8 cellular contexts compared by ENCODE assay signal in the genomic region with DNA sequence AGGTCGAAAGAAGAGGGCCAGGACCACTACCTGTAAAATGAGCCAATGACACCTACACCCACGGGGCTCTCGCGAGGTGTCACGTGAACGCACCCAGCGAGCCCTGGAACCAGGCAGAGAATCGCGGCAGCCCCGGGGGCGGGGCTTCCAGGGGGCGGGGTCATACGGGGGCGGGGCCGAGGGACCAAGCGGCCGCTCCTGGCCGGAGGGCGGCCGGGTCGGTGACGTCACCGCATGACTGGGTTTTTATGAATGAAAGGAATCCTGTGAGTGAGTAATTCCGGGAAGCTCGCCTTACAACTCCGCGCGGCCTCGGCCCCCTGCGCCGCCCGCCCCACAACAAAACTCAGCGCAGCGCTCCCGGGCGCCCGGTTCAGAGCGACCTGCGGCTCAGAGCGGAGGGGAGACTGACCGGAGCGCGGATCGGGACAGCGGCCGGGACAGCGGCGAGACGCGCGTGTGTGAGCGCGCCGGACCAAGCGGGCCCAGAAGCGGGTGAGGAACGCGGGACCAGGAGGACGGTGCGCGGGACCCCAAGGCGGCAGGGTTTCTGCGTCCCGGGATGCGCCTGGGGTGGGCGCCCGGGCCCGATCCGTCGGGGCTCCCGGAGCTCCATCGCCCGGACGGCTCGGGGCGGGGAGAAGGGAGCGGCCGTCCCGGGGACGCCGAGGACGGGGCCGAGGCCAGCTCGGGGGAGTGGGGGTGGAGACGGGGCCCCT. TPM values are rescaled to one million over a fixed set of nuclear protein-coding genes. Genes with fewer than 3 reads are reported as not detected.
DNase-seq lines count a peak whose midpoint lies in the region; ATAC-seq and TF ChIP-seq lines count a peak whose summit lies in the region.

A gene (plus strand): TSS at position 277 of the 719 bp plus-strand sequence. CDS start 11,860 bp downstream, outside the sequence.

- DNase-seq in AG04449 (ENCODE audit: low read depth, low spot score) (peak; percentile 73), NCI-H524 (lab: John Stamatoyannopoulos, UW) (peak; percentile 90 to 93), colonic mucosa (peak; percentile 98)
- DNase-seq in activated CD4-positive, alpha-beta T cell treated with anti-CD3 and anti-CD28 coated beads, Interleukin-2, amount 10 ng/mL, durations not matched to agents 24 days and 14 days, result peak; percentile 95
- peak; percentile 67 to 76 for DNase-seq in stimulated activated CD4-positive, alpha-beta T cell treated with anti-CD3 and anti-CD28 coated beads, Interleukin-1b, Interleukin-23, amount 100 ng/mL, for 1 hour (ENCODE audit: low read depth in 2 of 2)

- H3K36me3 ChIP-seq in colonic mucosa, result no peaks in the 10 kb centered on the region

- H3K4me1 Mint-ChIP-seq in activated CD4-positive, alpha-beta T cell treated with anti-CD3 and anti-CD28 coated beads, Interleukin-2, amount 10 ng/mL, durations not matched to agents 24 days and 14 days, result peaks cover 30% of the 10 kb centered on the region

- H3K27ac Mint-ChIP-seq in activated CD4-positive, alpha-beta T cell treated with anti-CD3 and anti-CD28 coated beads, Interleukin-2, amount 10 ng/mL, durations not matched to agents 24 days and 14 days, result peak within 1 kb of the TSS; percentile 91

- H3K36me3 Mint-ChIP-seq in activated CD4-positive, alpha-beta T cell treated with anti-CD3 and anti-CD28 coated beads, Interleukin-2, amount 10 ng/mL, durations not matched to agents 24 days and 14 days (ENCODE audit: low read depth), result peaks cover 1% of the 10 kb centered on the region

- ATAC-seq in GM18868 (IDR thresholded peaks at IDR 0.05; ENCODE audit: unreplicated experiment) (peak; percentile 61), HG03196 (IDR thresholded peaks at IDR 0.05; ENCODE audit: unreplicated experiment) (peak; percentile 53)

- POLR2A ChIA-PET in AG04449 (lab: Yijun Ruan, JAX), result interaction anchor here (0.6 to 1.4 kb wide), 13 partner anchors 11 to 197 kb away, joined by 3 to 13 read pairs (median 4); a partner anchor contains a TSS

- no peaks in the 10 kb centered on the region for H3K4me1 ChIP-seq in colonic mucosa

- CTCF ChIA-PET in AG04449 (lab: Yijun Ruan, JAX), result interaction anchor here (0.9 to 2.1 kb wide), 5 partner anchors 9 to 100 kb away, joined by 3 to 8 read pairs (median 3); no protein-coding TSS in a partner anchor

- H3K4me3 Mint-ChIP-seq in activated CD4-positive, alpha-beta T cell treated with anti-CD3 and anti-CD28 coated beads, Interleukin-2, amount 10 ng/mL, durations not matched to agents 24 days and 14 days, result peak within 1 kb of the TSS; percentile 89

- TF ChIP-seq CTCF in AG04449 (IDR thresholded peaks at IDR 0.05; ENCODE audit: insufficient read depth, low read length, missing control alignments) (no peak), colonic mucosa (IDR thresholded peaks at IDR 0.05) (no peak)

- H3K27ac ChIP-seq in colonic mucosa (peak within 1 kb of the TSS; percentile 99), layer of hippocampus (ENCODE audit: low read depth, low read length) (peak within 1 kb of the TSS; percentile 88)

- no peaks in the 10 kb centered on the region for H3K9me3 ChIP-seq in colonic mucosa

- H3K9me3 Mint-ChIP-seq in activated CD4-positive, alpha-beta T cell treated with anti-CD3 and anti-CD28 coated beads, Interleukin-2, amount 10 ng/mL, durations not matched to agents 24 days and 14 days, result no peaks in the 10 kb centered on the region

- H3K4me3 ChIP-seq in AG04449 (ENCODE audit: low read depth, low read length), result peak within 1 kb of the TSS; percentile 83
- H3K4me3 ChIP-seq in colonic mucosa, result peak within 1 kb of the TSS; percentile 94

- no peaks in the 10 kb centered on the region for H3K27me3 Mint-ChIP-seq in activated CD4-positive, alpha-beta T cell treated with anti-CD3 and anti-CD28 coated beads, Interleukin-2, amount 10 ng/mL, durations not matched to agents 24 days and 14 days

- H3K27me3 ChIP-seq in colonic mucosa (no peaks in the 10 kb centered on the region), layer of hippocampus (ENCODE audit: control insufficient read depth, insufficient read depth, low read length) (no peaks in the 10 kb centered on the region)

- peak within 1 kb of the TSS; percentile 92 to 98 for H3K9ac ChIP-seq in colonic mucosa (ENCODE audit: low read depth in 2 of 2, low read length in 2 of 2)

- intact Hi-C loops in activated CD4-positive, alpha-beta T cell treated with anti-CD3 and anti-CD28 coated beads, Interleukin-2, amount 10 ng/mL, durations not matched to agents 24 days and 14 days (cut with micrococcal nuclease), result loop anchor here (1.0 to 10.0 kb wide), 2 partner anchors 21 to 87 kb away; a partner anchor contains a TSS
- intact Hi-C loops in colonic mucosa (cut with DNase I), result no loop called here

RNA-seq across cellular contexts. Expression of the gene that starts here (rescaled TPM):
- total RNA-seq in activated CD4-positive, alpha-beta T cell treated with anti-CD3 and anti-CD28 coated beads, Interleukin-2, amount 10 ng/mL, durations not matched to agents 24 days and 14 days, result 12.6 and 12.8 TPM in 2 replicates
- 10 to 100 TPM in 1 of 2 donors, 1 to 10 TPM in 1; 5.2 to 41.7 TPM for total RNA-seq in colonic mucosa

Comparison
In these comparisons a context has a peak if more than half of its experiments do, and no peak if none do; other contexts are left out.
1. Peak in every context shown above with its lines: DNase-seq, ATAC-seq, H3K4me3 ChIP-seq and H3K27ac ChIP-seq.